In genomic region chr9:78121488-78121887, GRCh38 we compare ENCODE assay signal across 8 cellular contexts.
DNase-seq lines count a peak whose midpoint lies in the region; ATAC-seq and TF ChIP-seq lines count a peak whose summit lies in the region.

No MANE protein-coding gene starts in this region.

- no peak overlapping the region for H3K27ac ChIP-seq in left ventricle myocardium inferior (replicated peaks)
- H3K27ac ChIP-seq in gastrocnemius medialis = no peak overlapping the region

- no peak for TF ChIP-seq POLR2A in gastrocnemius medialis (IDR thresholded peaks at IDR 0.05)

- H3K27me3 ChIP-seq in left ventricle myocardium inferior (ENCODE audit: low read depth) (no peaks in the 10 kb centered on the region), gastrocnemius medialis (no peaks in the 10 kb centered on the region)

- TF ChIP-seq CTCF in left ventricle myocardium inferior (IDR thresholded peaks at IDR 0.05; ENCODE audit: borderline replicate concordance) = peak; percentile 60
- TF ChIP-seq CTCF in gastrocnemius medialis (IDR thresholded peaks at IDR 0.05 in 4 of 5, conservative IDR thresholded peaks at IDR 0.05 in 1 of 5) = peak in 3 of 5 experiments; percentile 18 to 48 (median 39)

- ATAC-seq in gastrocnemius medialis (no peak), HG03432 (IDR thresholded peaks at IDR 0.05; ENCODE audit: unreplicated experiment) (no peak), GM21390 (IDR thresholded peaks at IDR 0.05; ENCODE audit: unreplicated experiment) (no peak)

- H3K9me3 ChIP-seq in left ventricle myocardium inferior (replicated peaks) (peaks cover 7% of the 10 kb centered on the region), gastrocnemius medialis (no peaks in the 10 kb centered on the region)

- in situ Hi-C loops in gastrocnemius medialis (cut with MboI; ENCODE audit: low sequenced_read_pairs in 4 of 4) = no loop called here

- intact Hi-C loops in left ventricle myocardium inferior (cut with micrococcal nuclease) = no loop called here
- intact Hi-C loops in gastrocnemius medialis (cut with DNase I; ENCODE audit: low total_unique reads) = no loop called here

- DNase-seq in COLO829 (ENCODE audit: low spot score) (peak; percentile 65), Kasumi-1 (lab: John Stamatoyannopoulos, UW) (peak; percentile 70 to 83), SK-N-DZ (ENCODE audit: low spot score) (peak; percentile 56), amniotic stem cell (lab: John Stamatoyannopoulos, UW) (peak; percentile 19), left ventricle myocardium inferior (peak; percentile 45), gastrocnemius medialis (peak in 1 of 2 donors; percentile 15)

- H3K36me3 ChIP-seq in left ventricle myocardium inferior = no peaks in the 10 kb centered on the region
- no peaks in the 10 kb centered on the region for H3K36me3 ChIP-seq in gastrocnemius medialis

- H3K4me1 ChIP-seq in left ventricle myocardium inferior (no peaks in the 10 kb centered on the region), gastrocnemius medialis (no peaks in the 10 kb centered on the region)

- H3K4me3 ChIP-seq in left ventricle myocardium inferior (no peak overlapping the region), gastrocnemius medialis (no peak overlapping the region)
